Comparison of ENCODE assay signal across 1 cellular context in the genomic region with DNA sequence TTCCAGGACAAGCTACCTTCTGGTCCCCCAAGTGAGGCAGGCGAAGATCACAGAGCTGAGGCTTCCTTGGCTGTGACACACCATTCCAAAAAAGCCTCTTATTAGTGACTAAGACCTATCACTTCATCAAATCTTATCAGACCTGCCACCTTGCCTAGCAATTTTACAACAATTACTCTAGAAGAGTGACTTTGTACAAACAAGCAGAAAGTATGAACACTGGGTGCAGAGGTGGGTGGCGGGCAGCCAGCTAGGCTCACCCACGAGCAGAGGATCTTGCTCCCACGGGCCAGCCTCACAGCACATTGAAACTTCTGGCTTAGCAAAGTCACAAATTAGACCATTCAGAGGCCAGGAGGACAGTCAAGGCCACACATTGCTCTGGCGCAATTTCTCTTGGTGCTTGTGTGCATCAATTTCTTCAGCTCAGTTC.
TF ChIP-seq lines count a peak whose summit lies in the region.

No MANE protein-coding gene starts in this region.

TF ChIP-seq in IMR-90, 13 proteins besides CTCF, POLR2A, EP300 and RAD21:
- TF ChIP-seq CHD1 (IDR thresholded peaks at IDR 0.05; ENCODE audit: low read depth, low read length), result no peak
- no peak for TF ChIP-seq BHLHE40 (IDR thresholded peaks at IDR 0.05; ENCODE audit: low read depth, low read length)
- TF ChIP-seq RFX5 (IDR thresholded peaks at IDR 0.05; ENCODE audit: low read depth, low read length), result no peak
- no peak for TF ChIP-seq MAFK (IDR thresholded peaks at IDR 0.05; ENCODE audit: low read depth, low read length)
- no peak for TF ChIP-seq MXI1 (IDR thresholded peaks at IDR 0.05; ENCODE audit: borderline replicate concordance, low read depth, low read length)
- TF ChIP-seq ELK1 (IDR thresholded peaks at IDR 0.05; ENCODE audit: borderline replicate concordance, low read depth, low read length), result no peak
- TF ChIP-seq FOS (IDR thresholded peaks at IDR 0.05; ENCODE audit: low read depth, low read length), result no peak
- TF ChIP-seq CEBPB (IDR thresholded peaks at IDR 0.05; ENCODE audit: low read depth, low read length), result no peak
- TF ChIP-seq, protein P1, sequence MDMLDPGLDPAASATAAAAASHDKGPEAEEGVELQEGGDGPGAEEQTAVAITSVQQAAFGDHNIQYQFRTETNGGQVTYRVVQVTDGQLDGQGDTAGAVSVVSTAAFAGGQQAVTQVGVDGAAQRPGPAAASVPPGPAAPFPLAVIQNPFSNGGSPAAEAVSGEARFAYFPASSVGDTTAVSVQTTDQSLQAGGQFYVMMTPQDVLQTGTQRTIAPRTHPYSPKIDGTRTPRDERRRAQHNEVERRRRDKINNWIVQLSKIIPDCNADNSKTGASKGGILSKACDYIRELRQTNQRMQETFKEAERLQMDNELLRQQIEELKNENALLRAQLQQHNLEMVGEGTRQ (IDR thresholded peaks at IDR 0.05; ENCODE audit: low read depth, low read length), result no peak
- no peak for TF ChIP-seq RCOR1 (IDR thresholded peaks at IDR 0.05; ENCODE audit: insufficient replicate concordance, low read length)
- no peak for TF ChIP-seq NFE2L2 (IDR thresholded peaks at IDR 0.05; ENCODE audit: low read depth, low read length)
- no peak for TF ChIP-seq SMC3 (IDR thresholded peaks at IDR 0.05; ENCODE audit: low read depth, low read length)
TF ChIP-seq in IMR-90: peak in this region for 0.
